In the genomic region with DNA sequence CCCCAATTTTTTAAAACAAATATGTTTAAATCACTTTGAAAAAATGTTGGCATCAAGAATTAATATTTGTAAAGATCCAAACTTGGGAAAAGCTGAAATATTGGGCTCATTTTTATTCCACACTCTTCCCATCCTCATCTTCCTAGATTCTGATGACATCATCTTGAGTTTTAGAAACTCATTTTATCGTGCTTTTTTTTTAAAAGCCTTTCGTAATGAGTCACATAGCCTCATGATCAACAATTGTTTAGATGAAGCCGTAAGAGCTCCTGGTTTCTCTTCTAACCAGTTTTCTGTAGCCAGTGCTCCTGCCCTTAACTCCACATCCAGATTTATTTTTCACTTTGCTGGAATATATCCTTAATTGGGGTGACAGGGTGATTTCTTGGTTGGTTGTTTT, we compare ENCODE assay signal across 12 cellular contexts.
DNase-seq lines count a peak whose midpoint lies in the region; ATAC-seq and TF ChIP-seq lines count a peak whose summit lies in the region.
"Had no signal": no experiment of that assay in that cellular context is flagged by ENCODE, and none has a peak within 500 bp of the region (broad histone marks: within the 10 kb centered on the region; RNA-seq: fewer than 3 reads in every experiment).

No MANE protein-coding gene starts in this region.

- H3K9me3 ChIP-seq in skeletal muscle satellite cell (replicated peaks; ENCODE audit: low read length) (no peaks in the 10 kb centered on the region), left lung (no peaks in the 10 kb centered on the region)
- H3K9me3 ChIP-seq: testis had no signal

- H3K36me3 ChIP-seq in skeletal muscle satellite cell (ENCODE audit: insufficient read depth, low read length): peaks cover 77% of the 10 kb centered on the region
- peaks cover 0 to 41% of the 10 kb centered on the region in 2 donors for H3K36me3 ChIP-seq in left lung

- DNase-seq in GM03348 (ENCODE audit: low spot score) (peak; percentile 61), RPMI7951 (ENCODE audit: low read depth) (peak; percentile 31), dermis blood vessel endothelial cell (peak; percentile 44), left lung (no peak), NAMALWA (ENCODE audit: low spot score) (no peak), NCI-H146 (lab: John Stamatoyannopoulos, UW) (no peak), NCI-H2107 (lab: John Stamatoyannopoulos, UW) (no peak)
- DNase-seq: activated naive CD8-positive, alpha-beta T cell treated with anti-CD3 and anti-CD28 coated beads, Interleukin-2, amount 10 ng/mL, durations not matched to agents 7 days and 5 days; natural killer cell; NCI-H510A treated with DMSO at 0.1 percent for 48 hours; testis had no signal

- H3K27me3 ChIP-seq in skeletal muscle satellite cell (ENCODE audit: control insufficient read depth, insufficient read depth, low read length) (no peaks in the 10 kb centered on the region), left lung (no peaks in the 10 kb centered on the region)
- H3K27me3 ChIP-seq: testis had no signal

- H3K9ac ChIP-seq in skeletal muscle satellite cell (ENCODE audit: low read depth, low read length): peak overlapping the region; percentile 50

- no peak for TF ChIP-seq CTCF in left lung (IDR thresholded peaks at IDR 0.05)

- H3K4me1 ChIP-seq in skeletal muscle satellite cell (ENCODE audit: control insufficient read depth, insufficient read depth, low read length) (peaks cover 15% of the 10 kb centered on the region), left lung (no peaks in the 10 kb centered on the region)
- H3K4me1 ChIP-seq: testis had no signal

- H3K4me3 ChIP-seq in skeletal muscle satellite cell (ENCODE audit: low read length): peak overlapping the region; percentile 45
- no peak overlapping the region for H3K4me3 ChIP-seq in left lung
- H3K4me3 ChIP-seq: testis had no signal

- H3K27ac ChIP-seq in left lung: no peak overlapping the region
- H3K27ac ChIP-seq: testis had no signal

- peak overlapping the region; percentile 56 for H3K4me2 ChIP-seq in skeletal muscle satellite cell (ENCODE audit: low read length)

- intact Hi-C loops in left lung (cut with DNase I): no loop called here

- no peak for ATAC-seq in left lung

Comparison
In these comparisons a context has a peak if more than half of its experiments do, and no peak if none do; other contexts are left out.
1. DNase-seq: peak in GM03348 (single experiment), RPMI7951 (single experiment) and dermis blood vessel endothelial cell (single experiment); none in left lung (0 of 2), NAMALWA (single experiment), NCI-H146 (single experiment) and NCI-H2107 (single experiment).